ENCODE assay signal across 16 cellular contexts in the genomic region with DNA sequence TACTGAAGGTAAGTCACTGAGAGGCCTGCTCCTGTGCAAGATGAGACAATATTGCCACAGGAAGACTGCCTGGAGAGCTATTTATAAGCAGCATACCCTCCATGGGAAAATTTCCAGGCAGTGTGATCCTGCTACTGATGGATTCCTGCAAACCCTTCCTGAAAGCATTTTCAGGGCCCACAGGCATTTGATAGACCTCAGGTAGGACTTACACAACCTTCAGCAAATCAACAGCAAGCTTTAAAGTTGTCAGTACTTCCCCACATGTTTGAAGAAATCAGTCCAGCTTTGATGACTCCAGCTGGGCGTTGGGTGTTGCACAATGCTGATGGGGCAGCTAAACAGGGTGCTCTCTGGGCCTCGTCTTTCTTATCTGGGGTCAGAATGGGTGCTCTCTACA.
DNase-seq lines count a peak whose midpoint lies in the region; ATAC-seq, FAIRE-seq and TF ChIP-seq lines count a peak whose summit lies in the region.
"Had no signal": no experiment of that assay in that cellular context is flagged by ENCODE, and none has a peak within 500 bp of the region (broad histone marks: within the 10 kb centered on the region; RNA-seq: fewer than 3 reads in every experiment).

No MANE protein-coding gene starts in this region.

- 28% methylated on average over 2 of the region's 2 CpGs for WGBS in smooth muscle cell (ENCODE audit: low lambda C conversion rate)

- H3F3A ChIP-seq in smooth muscle cell (ENCODE audit: low read depth), result peaks cover 5% of the 10 kb centered on the region

- H3K9me3 ChIP-seq in astrocyte (ENCODE audit: insufficient read depth, low read depth, low read length) (no peaks in the 10 kb centered on the region), smooth muscle cell (replicated peaks; ENCODE audit: low read depth) (no peaks in the 10 kb centered on the region), kidney (ENCODE audit: control insufficient read depth in 1 of 2, low read length in 2 of 2) (no peaks in the 10 kb centered on the region)

- H3K79me2 ChIP-seq in astrocyte (ENCODE audit: insufficient read depth, low read length) (no peaks in the 10 kb centered on the region), smooth muscle cell (ENCODE audit: low read depth) (no peaks in the 10 kb centered on the region)

- ATAC-seq in left cardiac atrium (peak; percentile 24 to 65), GM21825 (IDR thresholded peaks at IDR 0.05; ENCODE audit: unreplicated experiment) (no peak)

- H3K27ac Mint-ChIP-seq in astrocyte (ENCODE audit: unreplicated experiment), result no peak overlapping the region
- H3K27ac Mint-ChIP-seq: CD4-positive, alpha-beta memory T cell; IgD-negative memory B cell had no signal

- no peak for TF ChIP-seq CTCF in astrocyte (IDR thresholded peaks at IDR 0.05; ENCODE audit: insufficient read depth, low read depth, low read length)
- TF ChIP-seq CTCF in smooth muscle cell (IDR thresholded peaks at IDR 0.05; ENCODE audit: borderline replicate concordance, insufficient read depth, poor library complexity, severe bottlenecking), result no peak
- TF ChIP-seq CTCF in kidney (IDR thresholded peaks at IDR 0.05; ENCODE audit: borderline replicate concordance, extremely low read depth, insufficient read depth), result no peak

- H3K9me3 Mint-ChIP-seq in astrocyte (ENCODE audit: unreplicated experiment), result no peaks in the 10 kb centered on the region
- H3K9me3 Mint-ChIP-seq: CD4-positive, alpha-beta memory T cell; IgD-negative memory B cell had no signal

- peaks cover 2% of the 10 kb centered on the region for H3K36me3 Mint-ChIP-seq in astrocyte (ENCODE audit: low read depth, unreplicated experiment)
- H3K36me3 Mint-ChIP-seq: CD4-positive, alpha-beta memory T cell; IgD-negative memory B cell had no signal

- H3K4me3 ChIP-seq in astrocyte (ENCODE audit: insufficient read depth, low read depth, low read length), result no peak overlapping the region
- H3K4me3 ChIP-seq in smooth muscle cell, result no peak overlapping the region
- H3K4me3 ChIP-seq in kidney (ENCODE audit: low read length in 2 of 2), result no peak overlapping the region

- H3K36me3 ChIP-seq in astrocyte (ENCODE audit: insufficient read depth, low read length) (no peaks in the 10 kb centered on the region), smooth muscle cell (ENCODE audit: low read depth) (no peaks in the 10 kb centered on the region), kidney (ENCODE audit: control insufficient read depth in 1 of 2, insufficient read depth in 2 of 2, low read length in 2 of 2) (no peaks in the 10 kb centered on the region)

- DNase-seq in NOMO-1 (lab: John Stamatoyannopoulos, UW; ENCODE audit: unreplicated experiment in 2 of 2), result peak; percentile 14 to 24
- DNase-seq in NOMO-1 treated with dmso at 0.1 percent for 144 hours (lab: John Stamatoyannopoulos, UW; ENCODE audit: unreplicated experiment), result no peak
- peak; percentile 43 for DNase-seq in astrocyte (ENCODE audit: low read depth)
- peak; percentile 44 for DNase-seq in left cardiac atrium
- no peak for DNase-seq in smooth muscle cell (lab: John Stamatoyannopoulos, UW; ENCODE audit: unreplicated experiment)
- no peak for DNase-seq in kidney
- DNase-seq in HuH-7.5 (ENCODE audit: low spot score), result no peak
- DNase-seq: 8988T; activated CD4-positive, alpha-beta T cell treated with anti-CD3 and anti-CD28 coated beads for 48 hours; activated T-cell treated with anti-CD3 and anti-CD28 coated beads, Interleukin-2, amount 50 U/mL, for 48 hours; amygdala; CD4-positive, alpha-beta memory T cell; NCI-H2227 treated with DMSO at 0.1 percent for 48 hours; stimulated activated naive CD4-positive, alpha-beta T cell treated with Interleukin-2 at 50 U/mL for 16 hours had no signal

- H4K20me1 ChIP-seq in astrocyte (ENCODE audit: insufficient read depth, low read length) (no peaks in the 10 kb centered on the region), smooth muscle cell (ENCODE audit: low read depth) (no peaks in the 10 kb centered on the region)

- H3K4me2 ChIP-seq in astrocyte (ENCODE audit: low read length), result no peak overlapping the region
- H3K4me2 ChIP-seq in smooth muscle cell, result peak overlapping the region; percentile 29

- no peak for FAIRE-seq in astrocyte (lab: Jason Lieb, UNC)
- FAIRE-seq in kidney (lab: Jason Lieb, UNC), result no peak

- intact Hi-C loops in left cardiac atrium (cut with DNase I), result loop anchor here in 1 of 2 donors (10.0 kb wide), 1 partner anchor 109 kb away; a partner anchor contains a TSS
- intact Hi-C loops in kidney (cut with DNase I), result loop anchor here (10.0 kb wide), 1 partner anchor 99 kb away; no protein-coding TSS in a partner anchor

- H3K27ac ChIP-seq in astrocyte (ENCODE audit: low read depth, low read length), result no peak overlapping the region
- H3K27ac ChIP-seq in smooth muscle cell (ENCODE audit: low read depth), result peak overlapping the region; percentile 6
- no peak overlapping the region for H3K27ac ChIP-seq in kidney (ENCODE audit: low read depth in 2 of 2, low read length in 2 of 2)

- H3K4me1 ChIP-seq in astrocyte (ENCODE audit: insufficient read depth, low read length), result no peaks in the 10 kb centered on the region
- peaks cover 15% of the 10 kb centered on the region for H3K4me1 ChIP-seq in smooth muscle cell (ENCODE audit: low read depth)
- H3K4me1 ChIP-seq in kidney (ENCODE audit: control insufficient read depth in 1 of 2, insufficient read depth in 1 of 2, low read depth in 1 of 2, low read length in 2 of 2), result peaks cover 0 to 7% of the 10 kb centered on the region in 2 donors

- H3K4me3 Mint-ChIP-seq in astrocyte (ENCODE audit: unreplicated experiment), result no peak overlapping the region
- H3K4me3 Mint-ChIP-seq: CD4-positive, alpha-beta memory T cell; IgD-negative memory B cell had no signal

- H3K4me1 Mint-ChIP-seq in astrocyte (ENCODE audit: low read depth, unreplicated experiment), result peaks cover 14% of the 10 kb centered on the region

- H3K27me3 ChIP-seq in astrocyte (ENCODE audit: insufficient read depth, low read length) (no peaks in the 10 kb centered on the region), smooth muscle cell (ENCODE audit: low read depth) (no peaks in the 10 kb centered on the region)

- no peak overlapping the region for H2AFZ ChIP-seq in astrocyte (ENCODE audit: low read depth, low read length)
- no peak overlapping the region for H2AFZ ChIP-seq in smooth muscle cell (ENCODE audit: low read depth)

- peaks cover 26% of the 10 kb centered on the region for H3K27me3 Mint-ChIP-seq in astrocyte (ENCODE audit: low read depth, unreplicated experiment)

- no peak overlapping the region for H3K9ac ChIP-seq in astrocyte (ENCODE audit: low read length)
- no peak overlapping the region for H3K9ac ChIP-seq in smooth muscle cell (ENCODE audit: low read depth)
- no peak overlapping the region for H3K9ac ChIP-seq in kidney (ENCODE audit: low read length in 2 of 2)

Comparison
In these comparisons a context has a peak if more than half of its experiments do, and no peak if none do; other contexts are left out.
1. DNase-seq: peak in NOMO-1 (2 of 2), astrocyte (single experiment) and left cardiac atrium (single experiment); none in NOMO-1 treated with dmso at 0.1 percent for 144 hours (single experiment), smooth muscle cell (single experiment), kidney (single experiment) and HuH-7.5 (single experiment).